Comparison of ENCODE assay signal across 8 cellular contexts in genomic region chr20:3222635-3223600, GRCh38. TPM values are rescaled to one million over a fixed set of nuclear protein-coding genes. Genes with fewer than 3 reads are reported as not detected.
DNase-seq lines count a peak whose midpoint lies in the region; ATAC-seq lines count a peak whose summit lies in the region.

No MANE protein-coding gene starts in this region.

- H3K4me3 Mint-ChIP-seq in activated T-cell treated with anti-CD3 and anti-CD28 coated beads, Interleukin-2, amount 50 U/mL, for 24 hours, result no peak overlapping the region

- peaks cover 29% of the 10 kb centered on the region for H3K4me1 Mint-ChIP-seq in activated T-cell treated with anti-CD3 and anti-CD28 coated beads, Interleukin-2, amount 50 U/mL, for 24 hours (ENCODE audit: low read depth)

- ATAC-seq in GM21723 (IDR thresholded peaks at IDR 0.05; ENCODE audit: unreplicated experiment), result no peak

- peaks cover 70% of the 10 kb centered on the region for H3K36me3 Mint-ChIP-seq in activated T-cell treated with anti-CD3 and anti-CD28 coated beads, Interleukin-2, amount 50 U/mL, for 24 hours (ENCODE audit: low read depth)

- peak; percentile 18 for DNase-seq in activated CD4-positive, alpha-beta T cell treated with anti-CD3 and anti-CD28 coated beads, Interleukin-2, amount 50 U/mL, for 1 hour
- DNase-seq in activated CD4-positive, alpha-beta T cell treated with anti-CD3 and anti-CD28 coated beads, Interleukin-2, amount 50 U/mL, for 48 hours, result no peak
- peak; percentile 93 to 99 (median 96) for DNase-seq in NCI-H1417 (lab: John Stamatoyannopoulos, UW)
- no peak for DNase-seq in activated T-cell treated with anti-CD3 and anti-CD28 coated beads, Interleukin-2, amount 50 U/mL, for 24 hours
- peak; percentile 27 for DNase-seq in pons (ENCODE audit: low spot score)
- no peak for DNase-seq in SK-N-DZ (ENCODE audit: low spot score)
- no peak for DNase-seq in CD1c-positive myeloid dendritic cell (ENCODE audit: extremely low spot score)

- H3K27me3 Mint-ChIP-seq in activated T-cell treated with anti-CD3 and anti-CD28 coated beads, Interleukin-2, amount 50 U/mL, for 24 hours, result no peaks in the 10 kb centered on the region

- no peaks in the 10 kb centered on the region for H3K9me3 Mint-ChIP-seq in activated T-cell treated with anti-CD3 and anti-CD28 coated beads, Interleukin-2, amount 50 U/mL, for 24 hours

- H3K27ac Mint-ChIP-seq in activated T-cell treated with anti-CD3 and anti-CD28 coated beads, Interleukin-2, amount 50 U/mL, for 24 hours, result peak overlapping the region; percentile 72

RNA-seq across cellular contexts. Expression of gene ITPA, which starts 13.6 kb away (rescaled TPM):
- polyA plus RNA-seq in SK-N-DZ (2014; cell fraction: cytosol; rRNA removed), result 87.5 and 88.9 TPM in 2 replicates
- polyA plus RNA-seq in SK-N-DZ (2014; cell fraction: nucleus; rRNA removed), result 119 and 121 TPM in 2 replicates

RNA-seq across cellular contexts. Expression of gene SLC4A11, which starts 16.1 kb away (rescaled TPM):
- polyA plus RNA-seq in SK-N-DZ (2014; cell fraction: cytosol; rRNA removed), result 0.08 TPM in 1 of 2 replicates, not detected in the other
- polyA plus RNA-seq in SK-N-DZ (2014; cell fraction: nucleus; rRNA removed), result 1.2 and 1.5 TPM in 2 replicates

RNA-seq across cellular contexts. Expression of gene DDRGK1, which starts 18.4 kb away (rescaled TPM):
- polyA plus RNA-seq in SK-N-DZ (2014; cell fraction: cytosol; rRNA removed), result 47.6 and 91.3 TPM in 2 replicates
- polyA plus RNA-seq in SK-N-DZ (2014; cell fraction: nucleus; rRNA removed), result 59.5 and 66.3 TPM in 2 replicates

RNA-seq across cellular contexts. Expression of gene LZTS3, which starts 49.6 kb away (rescaled TPM):
- 5.2 and 10.5 TPM in 2 replicates for polyA plus RNA-seq in SK-N-DZ (2014; cell fraction: cytosol; rRNA removed)
- polyA plus RNA-seq in SK-N-DZ (2014; cell fraction: nucleus; rRNA removed), result 14.7 and 18.2 TPM in 2 replicates

Comparison
In these comparisons a context has a peak if more than half of its experiments do, and no peak if none do; other contexts are left out.
1. DNase-seq: peak in activated CD4-positive, alpha-beta T cell treated with anti-CD3 and anti-CD28 coated beads, Interleukin-2, amount 50 U/mL, for 1 hour (single experiment), NCI-H1417 (3 of 3) and pons (single experiment); none in activated CD4-positive, alpha-beta T cell treated with anti-CD3 and anti-CD28 coated beads, Interleukin-2, amount 50 U/mL, for 48 hours (0 of 2), activated T-cell treated with anti-CD3 and anti-CD28 coated beads, Interleukin-2, amount 50 U/mL, for 24 hours (single experiment), SK-N-DZ (single experiment) and CD1c-positive myeloid dendritic cell (single experiment).